ENCODE assay signal across 16 cellular contexts in the genomic region with DNA sequence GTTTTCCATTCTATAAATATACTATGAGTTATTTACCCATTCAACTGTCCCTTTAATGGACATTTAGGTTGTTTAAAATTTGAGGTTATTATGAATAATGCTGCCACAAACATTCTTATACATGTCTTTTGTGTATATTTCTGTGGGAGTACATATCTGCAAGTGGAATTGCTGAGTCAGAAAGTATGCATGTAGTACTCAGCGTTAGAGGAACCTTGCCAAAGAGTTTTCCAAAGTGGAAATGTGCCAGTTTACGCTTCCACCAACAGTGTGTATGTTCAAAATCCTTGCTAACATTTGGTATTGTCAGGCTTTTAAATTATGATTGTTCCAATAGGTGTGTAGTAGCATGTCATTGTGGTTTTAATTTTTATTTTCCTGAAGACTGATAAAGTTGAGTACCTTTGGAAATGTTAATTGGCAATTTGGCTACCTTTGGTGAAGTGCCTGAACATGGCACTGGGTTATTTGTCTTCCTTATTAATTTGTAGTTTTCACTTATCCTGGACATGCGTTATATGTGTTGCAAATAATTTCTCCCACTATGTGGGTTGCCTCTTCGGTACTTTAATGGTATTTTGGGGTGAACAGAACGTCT.
A peak's percentile ranks its signal among the peaks of the same experiment; 100 is the strongest.
DNase-seq lines count a peak whose midpoint lies in the region; ATAC-seq and TF ChIP-seq lines count a peak whose summit lies in the region.
"Had no signal": no experiment of that assay in that cellular context is flagged by ENCODE, and none has a peak within 500 bp of the region (broad histone marks: within the 10 kb centered on the region; RNA-seq: fewer than 3 reads in every experiment).

No MANE protein-coding gene starts in this region.

- TF ChIP-seq CTCF in AG04450 (IDR thresholded peaks at IDR 0.05; ENCODE audit: low read depth, low read length), result no peak

- CTCF ChIA-PET in AG04450 (lab: Charles Lee), result interaction anchor here (0.6 kb wide), 1 partner anchor 255 kb away, joined by 3 read pairs; no protein-coding TSS in a partner anchor

- POLR2A ChIA-PET in AG04450 (lab: Yijun Ruan, JAX), result no interaction called here

- peak; percentile 86 for DNase-seq in AG04450 (ENCODE audit: low read depth, low spot score)
- DNase-seq in HS-5 (ENCODE audit: low read depth), result peak; percentile 79
- DNase-seq in astrocyte of the hippocampus (ENCODE audit: low read depth, low spot score), result peak; percentile 90
- DNase-seq in hepatic stellate cell (ENCODE audit: low spot score), result peak; percentile 54
- no peak for DNase-seq in stimulated activated CD4-positive, alpha-beta T cell treated with anti-CD3 and anti-CD28 coated beads, Interleukin-1b, Interleukin-23, amount 100 ng/mL, for 48 hours
- DNase-seq in CD1c-positive myeloid dendritic cell (ENCODE audit: extremely low spot score), result no peak
- DNase-seq: activated CD4-positive, CD25-positive, alpha-beta regulatory T cell treated with anti-CD3 and anti-CD28 coated beads, Interleukin-2, amount 50 U/mL, for 72 hours; activated gamma-delta T cell treated with Interleukin-2 at 50 U/mL for 16 hours; NCI-H1105 treated with DMSO at 0.1 percent for 48 hours; NCI-H774; stimulated activated CD4-positive, alpha-beta T cell treated with anti-CD3 and anti-CD28 coated beads, Interleukin-2, amount 100 ng/mL, for 48 hours; stimulated activated naive CD4-positive, alpha-beta T cell had no signal

- no peaks in the 10 kb centered on the region for H3K9me3 ChIP-seq in AG04450 (ENCODE audit: control insufficient read depth, insufficient read depth, low read length)

- H3K27me3 ChIP-seq in AG04450 (ENCODE audit: control insufficient read depth, insufficient read depth, low read length), result no peaks in the 10 kb centered on the region

- no peak for ATAC-seq in HG03196 (IDR thresholded peaks at IDR 0.05; ENCODE audit: unreplicated experiment)
- no peak for ATAC-seq in HG02798 (IDR thresholded peaks at IDR 0.05; ENCODE audit: poor library complexity, unreplicated experiment)

- no peak overlapping the region for H3K27ac ChIP-seq in AG04450 (ENCODE audit: low read depth, low read length)
- H3K27ac ChIP-seq: coronary artery had no signal

- H3K4me3 ChIP-seq in AG04450 (ENCODE audit: low read depth, low read length), result no peak overlapping the region
- H3K4me3 ChIP-seq: coronary artery, lung had no signal

Comparison
In these comparisons a context has a peak if more than half of its experiments do, and no peak if none do; other contexts are left out.
1. DNase-seq: peak in AG04450 (single experiment), HS-5 (single experiment), astrocyte of the hippocampus (single experiment) and hepatic stellate cell (single experiment); none in stimulated activated CD4-positive, alpha-beta T cell treated with anti-CD3 and anti-CD28 coated beads, Interleukin-1b, Interleukin-23, amount 100 ng/mL, for 48 hours (single experiment) and CD1c-positive myeloid dendritic cell (single experiment).